In genomic region chr17:7836596-7837374, GRCh38 we compare ENCODE assay signal across 1 cellular context.
TF ChIP-seq lines count a peak whose summit lies in the region.

No MANE protein-coding gene starts in this region.

TF ChIP-seq in HepG2, 621 proteins besides CTCF, POLR2A, EP300 and RAD21 (continued from another document and continues in another):
- TF ChIP-seq RERE (CRISPR knock-in tag; IDR thresholded peaks at IDR 0.05; ENCODE audit: low read depth) (peak; percentile 79), GZF1 (CRISPR knock-in tag; IDR thresholded peaks at IDR 0.05) (peak; percentile 77), ZZZ3 (CRISPR knock-in tag; IDR thresholded peaks at IDR 0.05; ENCODE audit: borderline replicate concordance) (no peak), KDM1A (CRISPR knock-in tag; IDR thresholded peaks at IDR 0.05) (peak; percentile 90; the same call in 1 of the 2 replicates), USF2 (IDR thresholded peaks at IDR 0.05; ENCODE audit: low read depth, low read length) (peak; percentile 91), USF2 (CRISPR knock-in tag; IDR thresholded peaks at IDR 0.05; ENCODE audit: borderline replicate concordance) (peak; percentile 90; the same call in 1 of the 2 replicates), U2AF1 (optimal IDR thresholded peaks at IDR 0.05; ENCODE audit: low read depth, low read length) (peak; percentile 95), ZBTB21 (CRISPR knock-in tag; IDR thresholded peaks at IDR 0.05) (peak; percentile 66; the same call in 1 of the 2 replicates), ZNF670 (CRISPR knock-in tag; IDR thresholded peaks at IDR 0.05; ENCODE audit: borderline replicate concordance) (peak; percentile 84), HMGXB3 (CRISPR knock-in tag; IDR thresholded peaks at IDR 0.05; ENCODE audit: borderline replicate concordance) (peak; percentile 82; the same call in 1 of the 2 replicates), RCOR2 (CRISPR knock-in tag; IDR thresholded peaks at IDR 0.05) (peak; percentile 73; the same call in 1 of the 2 replicates), ZNF550 (CRISPR knock-in tag; IDR thresholded peaks at IDR 0.05; ENCODE audit: borderline replicate concordance) (0 out of 2 replicates have a peak, but pooled peaks have one; percentile 73), EEA1 (CRISPR knock-in tag; IDR thresholded peaks at IDR 0.05; ENCODE audit: borderline replicate concordance) (0 out of 2 replicates have a peak, but pooled peaks have one; percentile 15), ZNF724P (CRISPR knock-in tag; IDR thresholded peaks at IDR 0.05; ENCODE audit: borderline replicate concordance) (peak; percentile 59; the same call in 1 of the 2 replicates), ZNF879 (CRISPR knock-in tag; IDR thresholded peaks at IDR 0.05) (no peak), DPF2 (CRISPR knock-in tag; IDR thresholded peaks at IDR 0.05; ENCODE audit: borderline replicate concordance, low read depth) (peak; percentile 45; the same call in 1 of the 2 replicates), ZNF891 (CRISPR knock-in tag; IDR thresholded peaks at IDR 0.05) (peak; percentile 55; the same call in 1 of the 2 replicates), ZNF781 (CRISPR knock-in tag; IDR thresholded peaks at IDR 0.05; ENCODE audit: borderline replicate concordance, not compliant biosample characterization) (no peak), POGZ (CRISPR knock-in tag; IDR thresholded peaks at IDR 0.05) (peak; percentile 74), ZNF597 (CRISPR knock-in tag; IDR thresholded peaks at IDR 0.05) (no peak), AKAP8 (CRISPR knock-in tag; IDR thresholded peaks at IDR 0.05) (peak; percentile 48; the same call in 1 of the 2 replicates), MXD3 (CRISPR knock-in tag; IDR thresholded peaks at IDR 0.05) (no peak), ZBTB33 (CRISPR knock-in tag; IDR thresholded peaks at IDR 0.05) (peak; percentile 73; the same call in 1 of the 2 replicates), ZNF572 (CRISPR knock-in tag; IDR thresholded peaks at IDR 0.05) (0 out of 2 replicates have a peak, but pooled peaks have one; percentile 43), MIXL1 (CRISPR knock-in tag; IDR thresholded peaks at IDR 0.05) (peak; percentile 83; the same call in 1 of the 2 replicates), HIVEP1 (CRISPR knock-in tag; IDR thresholded peaks at IDR 0.05) (peak; percentile 100), ZNF354B (CRISPR knock-in tag; IDR thresholded peaks at IDR 0.05) (no peak), POGK (CRISPR knock-in tag; conservative IDR thresholded peaks at IDR 0.05) (peak; percentile 94), SMAD3 (CRISPR knock-in tag; IDR thresholded peaks at IDR 0.05) (peak; percentile 98), GTF2F1 (IDR thresholded peaks at IDR 0.05; ENCODE audit: low read length) (0 out of 2 replicates have a peak, but pooled peaks have one; percentile 49), PTBP1 (IDR thresholded peaks at IDR 0.05; ENCODE audit: low read depth, low read length, poor library complexity, severe bottlenecking) (peak; percentile 75), ATRX (CRISPR knock-in tag; IDR thresholded peaks at IDR 0.05; ENCODE audit: borderline replicate concordance) (peak; percentile 28; the same call in 1 of the 2 replicates), HMG20A (CRISPR knock-in tag; IDR thresholded peaks at IDR 0.05; ENCODE audit: borderline replicate concordance) (peak; percentile 62), TAF1 (CRISPR knock-in tag; IDR thresholded peaks at IDR 0.05) (peak; percentile 67), CCDC6 (CRISPR knock-in tag; IDR thresholded peaks at IDR 0.05) (peak; percentile 98), TFDP1 (CRISPR knock-in tag; IDR thresholded peaks at IDR 0.05; ENCODE audit: borderline replicate concordance) (peak; percentile 72; the same call in 1 of the 2 replicates), RFX5 (IDR thresholded peaks at IDR 0.05; ENCODE audit: low read depth, low read length) (peak; percentile 78)
